ENCODE assay signal across 8 cellular contexts in the genomic region with DNA sequence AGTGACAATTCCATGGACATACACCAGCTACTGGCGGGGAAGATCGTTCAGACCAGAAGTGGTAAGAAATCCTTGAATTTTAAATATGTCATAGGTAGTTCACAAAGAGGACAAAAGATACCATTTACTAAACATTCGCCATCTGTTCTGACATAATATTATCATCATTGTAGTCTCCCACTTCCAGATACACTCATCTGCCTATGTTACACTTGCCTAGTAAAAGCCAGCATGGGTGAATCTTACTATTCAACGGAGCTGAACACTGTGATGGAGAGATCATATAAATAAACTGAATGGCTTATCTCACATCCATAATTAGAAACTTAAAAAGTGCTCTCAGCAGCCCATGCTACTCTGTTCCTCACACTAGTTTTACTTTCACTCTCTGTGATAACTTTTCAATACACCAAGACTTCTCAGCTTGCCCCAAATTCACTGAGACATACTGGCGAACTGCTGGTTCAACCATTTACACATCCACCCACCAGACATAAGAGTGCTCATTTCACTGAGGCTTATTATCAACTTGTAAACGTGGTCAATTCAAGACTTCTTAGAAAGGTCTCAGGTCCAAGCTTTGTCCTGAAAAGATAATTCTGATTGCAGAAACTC. TPM values are rescaled to one million over a fixed set of nuclear protein-coding genes. Genes with fewer than 3 reads are reported as not detected.
DNase-seq lines count a peak whose midpoint lies in the region; ATAC-seq and TF ChIP-seq lines count a peak whose summit lies in the region.

No MANE protein-coding gene starts in this region.

- no peaks in the 10 kb centered on the region for H3K36me3 Mint-ChIP-seq in CD14-positive monocyte

- H3K4me3 ChIP-seq in skeletal muscle cell (ENCODE audit: low read depth, low read length), result peak overlapping the region; percentile 100

- intact Hi-C loops in CD14-positive monocyte (cut with micrococcal nuclease) (loop anchor here in 1 of 2 donors (5.0 kb wide), 2 partner anchors 37 to 257 kb away; a partner anchor contains a TSS), Right ventricle myocardium superior (cut with DNase I) (no loop called here)

- ATAC-seq in GM19372 (IDR thresholded peaks at IDR 0.05; ENCODE audit: low read depth, unreplicated experiment) (peak; percentile 49), HG03280 (IDR thresholded peaks at IDR 0.05; ENCODE audit: unreplicated experiment) (peak; percentile 56), Right ventricle myocardium superior (ENCODE audit: poor library complexity) (peak; percentile 53)

- H3K4me1 Mint-ChIP-seq in CD14-positive monocyte, result peaks cover 33% of the 10 kb centered on the region

- TF ChIP-seq CTCF in CD14-positive monocyte (IDR thresholded peaks at IDR 0.05), result no peak
- no peak for TF ChIP-seq CTCF in VCaP (conservative IDR thresholded peaks at IDR 0.05)

- no peaks in the 10 kb centered on the region for H3K9me3 Mint-ChIP-seq in CD14-positive monocyte

- DNase-seq in CD14-positive monocyte (ENCODE audit: low spot score) (no peak), Right ventricle myocardium superior (no peak), skeletal muscle cell (ENCODE audit: low read depth) (no peak), NCI-H1436 treated with DMSO at 0.1 percent for 48 hours (lab: John Stamatoyannopoulos, UW) (no peak), middle frontal gyrus (ENCODE audit: extremely low spot score, low spot score) (no peak)

- peak overlapping the region; percentile 98 to 100 (median 99) for H3K27ac Mint-ChIP-seq in CD14-positive monocyte

- peak overlapping the region; percentile 96 for H3K27ac ChIP-seq in VCaP

- H3K4me3 Mint-ChIP-seq in CD14-positive monocyte, result peak overlapping the region; percentile 93 to 99

- H3K27me3 Mint-ChIP-seq in CD14-positive monocyte (ENCODE audit: low read depth in 3 of 3), result no peaks in the 10 kb centered on the region

RNA-seq across cellular contexts. Expression of a gene that starts 0.5 kb away (rescaled TPM):
- polyA plus RNA-seq in CD14-positive monocyte, result 10 to 100 TPM; 13.8 to 15.6 TPM
- 40.3 TPM for total RNA-seq in Right ventricle myocardium superior
